In the genomic region with DNA sequence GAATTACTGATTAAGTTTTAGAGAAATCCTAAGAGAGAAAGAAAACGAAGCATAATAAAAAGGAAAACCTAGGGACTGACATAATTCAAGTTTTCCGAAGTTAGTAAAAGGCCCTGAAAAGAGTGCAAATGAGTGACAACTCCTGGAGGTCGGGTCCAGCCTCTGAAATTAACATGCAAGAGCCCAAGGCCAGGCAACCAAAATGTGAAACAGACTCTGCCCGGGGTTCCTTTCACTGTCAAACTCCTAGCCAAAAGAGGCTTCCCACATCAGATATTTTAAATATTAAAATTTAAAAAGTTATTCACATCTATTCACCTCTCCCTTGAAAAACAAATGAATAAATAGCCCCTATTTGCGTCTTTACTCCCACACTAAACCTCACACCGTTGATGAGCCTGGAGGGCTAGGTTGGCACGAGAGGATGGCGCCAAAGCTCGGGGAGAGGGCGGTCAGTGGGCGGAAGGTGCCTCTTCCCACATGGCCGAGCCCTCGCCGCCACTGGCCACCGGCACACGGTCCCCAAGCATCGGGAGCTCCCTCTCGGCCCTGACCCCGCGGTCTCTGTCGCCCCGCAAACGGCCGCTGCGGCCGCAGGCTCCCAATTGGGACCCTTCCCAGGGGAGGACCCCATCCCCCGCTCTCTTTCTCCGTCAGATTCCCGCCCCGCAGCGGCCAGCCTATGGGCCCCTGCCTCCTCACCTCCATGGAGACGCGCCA, we compare ENCODE assay signal across 8 cellular contexts. TPM values are rescaled to one million over a fixed set of nuclear protein-coding genes. Genes with fewer than 3 reads are reported as not detected.
A peak's percentile ranks its signal among the peaks of the same experiment; 100 is the strongest.
DNase-seq lines count a peak whose midpoint lies in the region; FAIRE-seq and TF ChIP-seq lines count a peak whose summit lies in the region.

No MANE protein-coding gene starts in this region.

- intact Hi-C loops in ascending aorta (cut with DNase I): loop anchor here (1.0 to 5.0 kb wide), 5 partner anchors 20 to 81 kb away; a partner anchor contains a TSS

- H3K36me3 Mint-ChIP-seq in activated CD4-positive, alpha-beta T cell treated with anti-CD3 and anti-CD28 coated beads, Interleukin-2, amount 10 ng/mL, durations not matched to agents 7 days and 5 days (ENCODE audit: low read depth): peaks cover 18% of the 10 kb centered on the region

- no peaks in the 10 kb centered on the region for H3K9me3 ChIP-seq in ascending aorta

- TF ChIP-seq CTCF in LNCaP clone FGC (IDR thresholded peaks at IDR 0.05; ENCODE audit: control insufficient read depth, extremely low read depth, insufficient read depth) (no peak), ascending aorta (IDR thresholded peaks at IDR 0.05) (no peak)

- CTCF ChIA-PET in activated CD4-positive, alpha-beta T cell treated with anti-CD3 and anti-CD28 coated beads, Interleukin-2, amount 10 ng/mL, durations not matched to agents 7 days and 5 days (lab: Charles Lee): interaction anchor here (0.6 to 2.9 kb wide), 8 partner anchors 12 to 274 kb away, joined by 3 to 12 read pairs (median 4); a partner anchor contains a TSS

- peak overlapping the region; percentile 89 for H3K27ac Mint-ChIP-seq in activated CD4-positive, alpha-beta T cell treated with anti-CD3 and anti-CD28 coated beads, Interleukin-2, amount 10 ng/mL, durations not matched to agents 7 days and 5 days

- peak; percentile 25 for DNase-seq in activated CD4-positive, alpha-beta T cell treated with anti-CD3 and anti-CD28 coated beads, Interleukin-2, amount 10 ng/mL, durations not matched to agents 7 days and 5 days
- no peak for DNase-seq in activated CD4-positive, alpha-beta T cell treated with anti-CD3 and anti-CD28 coated beads for 1 hour
- DNase-seq in H7 (peak; percentile 81), LNCaP clone FGC (ENCODE audit: low read depth) (no peak), ascending aorta (ENCODE audit: low spot score in 2 of 2) (peak in 1 of 2 donors; percentile 64), iPS-NIHi11 (ENCODE audit: low spot score) (peak; percentile 30), GM19239 (ENCODE audit: insufficient read length, low spot score) (no peak)
- DNase-seq in stimulated activated CD4-positive, alpha-beta T cell treated with anti-CD3 and anti-CD28 coated beads, Interleukin-1b, Interleukin-23, amount 100 ng/mL, for 48 hours: peak; percentile 27

- no peak for FAIRE-seq in GM19239 (lab: Jason Lieb, UNC)

- peaks cover 38% of the 10 kb centered on the region for H3K4me1 Mint-ChIP-seq in activated CD4-positive, alpha-beta T cell treated with anti-CD3 and anti-CD28 coated beads, Interleukin-2, amount 10 ng/mL, durations not matched to agents 7 days and 5 days

- peaks cover 2% of the 10 kb centered on the region; the same call in 1 of the 2 replicates for H3K36me3 ChIP-seq in H7 (replicated peaks; ENCODE audit: control insufficient read depth, insufficient read depth, low read length)
- H3K36me3 ChIP-seq in ascending aorta: no peaks in the 10 kb centered on the region

- POLR2A ChIA-PET in activated CD4-positive, alpha-beta T cell treated with anti-CD3 and anti-CD28 coated beads, Interleukin-2, amount 10 ng/mL, durations not matched to agents 7 days and 5 days (lab: Charles Lee): interaction anchor here (0.8 kb wide), 1 partner anchor 20 kb away, joined by 5 read pairs; a partner anchor contains a TSS

- H3K4me3 ChIP-seq in H7 (ENCODE audit: insufficient read depth, low read depth, low read length): peak overlapping the region; percentile 95
- H3K4me3 ChIP-seq in LNCaP clone FGC (ENCODE audit: low read depth, low read length): peak overlapping the region; percentile 94
- H3K4me3 ChIP-seq in ascending aorta: peak overlapping the region; percentile 96 to 97

- peaks cover 6% of the 10 kb centered on the region for H3K9me3 Mint-ChIP-seq in activated CD4-positive, alpha-beta T cell treated with anti-CD3 and anti-CD28 coated beads, Interleukin-2, amount 10 ng/mL, durations not matched to agents 7 days and 5 days

- peaks cover 6% of the 10 kb centered on the region for H3K27me3 Mint-ChIP-seq in activated CD4-positive, alpha-beta T cell treated with anti-CD3 and anti-CD28 coated beads, Interleukin-2, amount 10 ng/mL, durations not matched to agents 7 days and 5 days

- peaks cover 6 to 12% of the 10 kb centered on the region in 2 donors for H3K4me1 ChIP-seq in ascending aorta

- H3K27me3 ChIP-seq in H7 (ENCODE audit: control insufficient read depth, insufficient read depth, low read length) (no peaks in the 10 kb centered on the region), ascending aorta (no peaks in the 10 kb centered on the region)

- H3K27ac ChIP-seq in ascending aorta: peak overlapping the region; percentile 80 to 91

- H3K4me3 Mint-ChIP-seq in activated CD4-positive, alpha-beta T cell treated with anti-CD3 and anti-CD28 coated beads, Interleukin-2, amount 10 ng/mL, durations not matched to agents 7 days and 5 days: peak overlapping the region; percentile 82

RNA-seq across cellular contexts. Expression of a gene that starts 0.6 kb away (rescaled TPM):
- 100 to 1,000 TPM; 109 TPM for total RNA-seq in activated CD4-positive, alpha-beta T cell treated with anti-CD3 and anti-CD28 coated beads, Interleukin-2, amount 10 ng/mL, durations not matched to agents 7 days and 5 days
- 151 and 164 TPM in 2 replicates for total RNA-seq in H7 (2014; rRNA removed; shearing (Covaris generic))
- 24.7 TPM for total RNA-seq in ascending aorta

RNA-seq across cellular contexts. Expression of a gene that starts 19.7 kb away (rescaled TPM):
- total RNA-seq in activated CD4-positive, alpha-beta T cell treated with anti-CD3 and anti-CD28 coated beads, Interleukin-2, amount 10 ng/mL, durations not matched to agents 7 days and 5 days: 10 to 100 TPM; 77.1 to 82.3 TPM
- 150 and 162 TPM in 2 replicates for total RNA-seq in H7 (2014; rRNA removed; shearing (Covaris generic))
- 42.1 TPM for total RNA-seq in ascending aorta

RNA-seq across cellular contexts. Expression of a gene that starts 28.2 kb away (rescaled TPM):
- 10 to 100 TPM; 14.3 to 15.4 TPM for total RNA-seq in activated CD4-positive, alpha-beta T cell treated with anti-CD3 and anti-CD28 coated beads, Interleukin-2, amount 10 ng/mL, durations not matched to agents 7 days and 5 days
- total RNA-seq in H7 (2014; rRNA removed; shearing (Covaris generic)): 11.8 and 19.2 TPM in 2 replicates
- 17.7 TPM for total RNA-seq in ascending aorta

RNA-seq across cellular contexts. Expression of a gene that starts 33.4 kb away (rescaled TPM):
- total RNA-seq in activated CD4-positive, alpha-beta T cell treated with anti-CD3 and anti-CD28 coated beads, Interleukin-2, amount 10 ng/mL, durations not matched to agents 7 days and 5 days: 1 to 10 TPM; 7.1 to 8.3 TPM
- 9.0 and 13.4 TPM in 2 replicates for total RNA-seq in H7 (2014; rRNA removed; shearing (Covaris generic))
- not detected for total RNA-seq in ascending aorta

RNA-seq across cellular contexts. Expression of a gene that starts 38.3 kb away (rescaled TPM):
- 100 to 1,000 TPM; 109 to 120 TPM for total RNA-seq in activated CD4-positive, alpha-beta T cell treated with anti-CD3 and anti-CD28 coated beads, Interleukin-2, amount 10 ng/mL, durations not matched to agents 7 days and 5 days
- total RNA-seq in H7 (2014; rRNA removed; shearing (Covaris generic)): 110 and 129 TPM in 2 replicates
- total RNA-seq in ascending aorta: 94.0 TPM

Comparison
In these comparisons a context has a peak if more than half of its experiments do, and no peak if none do; other contexts are left out.
1. DNase-seq: peak in activated CD4-positive, alpha-beta T cell treated with anti-CD3 and anti-CD28 coated beads, Interleukin-2, amount 10 ng/mL, durations not matched to agents 7 days and 5 days (single experiment), H7 (single experiment), iPS-NIHi11 (single experiment) and stimulated activated CD4-positive, alpha-beta T cell treated with anti-CD3 and anti-CD28 coated beads, Interleukin-1b, Interleukin-23, amount 100 ng/mL, for 48 hours (single experiment); none in activated CD4-positive, alpha-beta T cell treated with anti-CD3 and anti-CD28 coated beads for 1 hour (single experiment), LNCaP clone FGC (single experiment) and GM19239 (single experiment).
2. Peak in every context shown above with its lines, with median percentiles within 50 percentile points of each other: H3K4me3 ChIP-seq.